26 cellular contexts compared by ENCODE assay signal in genomic region chr2:149224458-149224857, GRCh38.
"Had no signal": no experiment of that assay in that cellular context is flagged by ENCODE, and none has a peak within 500 bp of the region (broad histone marks: within the 10 kb centered on the region; RNA-seq: fewer than 3 reads in every experiment).

No MANE protein-coding gene starts in this region.

- DNase-seq: dorsolateral prefrontal cortex; effector CD8-positive, alpha-beta T cell; foreskin keratinocyte; heart left ventricle; hippocampal formation; left cardiac atrium; left lung; mesenchymal stem cell; midbrain; naive thymus-derived CD4-positive, alpha-beta T cell; right cardiac atrium; sigmoid colon; stimulated activated CD4-positive, alpha-beta T cell treated with anti-CD3 and anti-CD28 coated beads, Interleukin-15, amount 100 ng/mL, for 24 hours; stimulated activated CD4-positive, alpha-beta T cell treated with anti-CD3 and anti-CD28 coated beads, Interleukin-2, amount 100 ng/mL, for 48 hours; stimulated activated naive B cell treated with anti-CD40 and anti-IgM and Interleukin-4, amounts not matched to agents 10 μg/mL and 1 μg/mL and 100 μg/mL, for 72 hours; transverse colon; upper lobe of right lung had no signal

- FAIRE-seq: colon, endothelial cell of umbilical vein, islet of Langerhans had no signal

- H3K4me3 ChIP-seq: dorsolateral prefrontal cortex, gastroesophageal sphincter, heart left ventricle, left lung, neural progenitor cell, prostate gland, sigmoid colon, skin epidermis, suprapubic skin, transverse colon, upper lobe of right lung, vagina had no signal
